In genomic region chr1:46927249-46927835, GRCh38 we compare ENCODE assay signal across 1 cellular context.
TF ChIP-seq lines count a peak whose summit lies in the region.

No MANE protein-coding gene starts in this region.

TF ChIP-seq in HepG2, 621 proteins besides CTCF, POLR2A, EP300 and RAD21 (continued from another document):
- no peak for TF ChIP-seq GFI1 (CRISPR knock-in tag; IDR thresholded peaks at IDR 0.05; ENCODE audit: borderline replicate concordance)
- TF ChIP-seq HINFP (CRISPR knock-in tag; IDR thresholded peaks at IDR 0.05; ENCODE audit: low read depth): no peak
- no peak for TF ChIP-seq SMAD3 (CRISPR knock-in tag; IDR thresholded peaks at IDR 0.05)
- TF ChIP-seq, protein P1, sequence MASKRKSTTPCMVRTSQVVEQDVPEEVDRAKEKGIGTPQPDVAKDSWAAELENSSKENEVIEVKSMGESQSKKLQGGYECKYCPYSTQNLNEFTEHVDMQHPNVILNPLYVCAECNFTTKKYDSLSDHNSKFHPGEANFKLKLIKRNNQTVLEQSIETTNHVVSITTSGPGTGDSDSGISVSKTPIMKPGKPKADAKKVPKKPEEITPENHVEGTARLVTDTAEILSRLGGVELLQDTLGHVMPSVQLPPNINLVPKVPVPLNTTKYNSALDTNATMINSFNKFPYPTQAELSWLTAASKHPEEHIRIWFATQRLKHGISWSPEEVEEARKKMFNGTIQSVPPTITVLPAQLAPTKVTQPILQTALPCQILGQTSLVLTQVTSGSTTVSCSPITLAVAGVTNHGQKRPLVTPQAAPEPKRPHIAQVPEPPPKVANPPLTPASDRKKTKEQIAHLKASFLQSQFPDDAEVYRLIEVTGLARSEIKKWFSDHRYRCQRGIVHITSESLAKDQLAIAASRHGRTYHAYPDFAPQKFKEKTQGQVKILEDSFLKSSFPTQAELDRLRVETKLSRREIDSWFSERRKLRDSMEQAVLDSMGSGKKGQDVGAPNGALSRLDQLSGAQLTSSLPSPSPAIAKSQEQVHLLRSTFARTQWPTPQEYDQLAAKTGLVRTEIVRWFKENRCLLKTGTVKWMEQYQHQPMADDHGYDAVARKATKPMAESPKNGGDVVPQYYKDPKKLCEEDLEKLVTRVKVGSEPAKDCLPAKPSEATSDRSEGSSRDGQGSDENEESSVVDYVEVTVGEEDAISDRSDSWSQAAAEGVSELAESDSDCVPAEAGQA (IDR thresholded peaks at IDR 0.05; ENCODE audit: low read depth): no peak
- TF ChIP-seq, protein P1 (CRISPR knock-in tag; IDR thresholded peaks at IDR 0.05; ENCODE audit: borderline replicate concordance): no peak
- no peak for TF ChIP-seq MEIS1 (CRISPR knock-in tag; IDR thresholded peaks at IDR 0.05; ENCODE audit: borderline replicate concordance)
- no peak for TF ChIP-seq ZFX (CRISPR knock-in tag; IDR thresholded peaks at IDR 0.05; ENCODE audit: low read depth)
- no peak for TF ChIP-seq MNT (IDR thresholded peaks at IDR 0.05)
- no peak for TF ChIP-seq CREM (IDR thresholded peaks at IDR 0.05)
- TF ChIP-seq CREM (CRISPR knock-in tag; IDR thresholded peaks at IDR 0.05): no peak
- TF ChIP-seq PAXIP1 (CRISPR knock-in tag; conservative IDR thresholded peaks at IDR 0.05): no peak
- no peak for TF ChIP-seq CEBPG (CRISPR knock-in tag; IDR thresholded peaks at IDR 0.05)
- no peak for TF ChIP-seq ZSCAN31 (CRISPR knock-in tag; IDR thresholded peaks at IDR 0.05; ENCODE audit: low read depth)
- no peak for TF ChIP-seq ZSCAN25 (CRISPR knock-in tag; IDR thresholded peaks at IDR 0.05)
- TF ChIP-seq GTF3A (CRISPR knock-in tag; conservative IDR thresholded peaks at IDR 0.05): no peak
- TF ChIP-seq MYNN (CRISPR knock-in tag; IDR thresholded peaks at IDR 0.05; ENCODE audit: low read depth): no peak
- TF ChIP-seq TEF (CRISPR knock-in tag; IDR thresholded peaks at IDR 0.05): no peak
- TF ChIP-seq, protein P2, sequence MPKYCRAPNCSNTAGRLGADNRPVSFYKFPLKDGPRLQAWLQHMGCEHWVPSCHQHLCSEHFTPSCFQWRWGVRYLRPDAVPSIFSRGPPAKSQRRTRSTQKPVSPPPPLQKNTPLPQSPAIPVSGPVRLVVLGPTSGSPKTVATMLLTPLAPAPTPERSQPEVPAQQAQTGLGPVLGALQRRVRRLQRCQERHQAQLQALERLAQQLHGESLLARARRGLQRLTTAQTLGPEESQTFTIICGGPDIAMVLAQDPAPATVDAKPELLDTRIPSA (CRISPR knock-in tag; IDR thresholded peaks at IDR 0.05; ENCODE audit: borderline replicate concordance): no peak
